Comparison of ENCODE assay signal across 9 cellular contexts in the genomic region with DNA sequence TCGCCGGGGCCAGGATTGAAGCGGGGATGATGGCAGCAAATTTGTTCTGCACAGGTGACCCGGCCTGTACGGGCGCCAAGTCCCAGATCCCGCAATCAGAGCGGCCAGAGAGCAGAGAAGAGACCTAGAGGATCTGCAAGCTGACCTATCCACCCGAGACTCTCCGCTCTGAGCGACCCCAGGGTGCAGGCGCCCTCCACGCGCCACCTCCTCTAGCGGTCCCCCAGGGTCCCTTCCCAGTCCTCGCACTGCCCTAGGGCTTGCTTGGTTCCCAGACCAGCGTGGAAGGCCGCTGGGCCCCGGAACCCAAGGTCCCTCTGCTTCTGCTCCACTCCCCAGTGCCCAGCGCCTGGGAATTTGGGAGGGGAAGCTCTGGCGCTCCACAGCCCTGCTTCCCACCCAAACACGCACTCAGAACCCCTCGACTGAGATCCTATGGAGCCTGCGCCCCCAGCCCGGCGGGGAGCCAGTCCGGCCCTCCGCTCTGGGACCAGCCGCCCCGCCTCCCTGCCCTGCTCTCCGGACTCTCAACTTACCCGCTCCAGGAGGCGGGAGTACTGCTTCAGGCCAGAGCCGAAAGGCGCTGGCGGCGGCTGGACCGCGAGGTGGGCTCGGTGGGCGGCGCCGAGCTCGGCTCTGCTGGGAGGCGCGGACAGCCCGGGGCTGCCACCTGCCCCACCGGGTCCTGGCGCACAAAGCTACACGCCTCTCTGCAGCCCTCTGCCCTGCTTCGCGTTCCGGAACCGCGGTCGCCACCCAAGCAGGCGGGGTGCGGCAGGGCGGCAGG. TPM values are rescaled to one million over a fixed set of nuclear protein-coding genes. Genes with fewer than 3 reads are reported as not detected.
DNase-seq lines count a peak whose midpoint lies in the region; ATAC-seq and TF ChIP-seq lines count a peak whose summit lies in the region.
"Had no signal": no experiment of that assay in that cellular context is flagged by ENCODE, and none has a peak within 500 bp of the region (broad histone marks: within the 10 kb centered on the region; RNA-seq: fewer than 3 reads in every experiment).

No MANE protein-coding gene starts in this region.

- 9% methylated on average over 29 of the region's 59 CpGs for WGBS in mammary epithelial cell (ENCODE audit: low coverage, missing lambda C conversion rate)

- H3K27ac ChIP-seq in BLaER1 treated with 17β-estradiol and CSF1 and Interleukin-3, amounts not matched to agents 10 nM and 100 nM: no peak overlapping the region
- H3K27ac ChIP-seq in mammary epithelial cell (ENCODE audit: insufficient read depth, low read depth, low read length): no peak overlapping the region

- dilution Hi-C loops in mammary epithelial cell (cut with HindIII; ENCODE audit: low sequenced_read_pairs): no loop called here

- H3K4me1 ChIP-seq in BLaER1 treated with 17β-estradiol and CSF1 and Interleukin-3, amounts not matched to agents 10 nM and 100 nM: peaks cover 16 to 25% (median 23%) of the 10 kb centered on the region in 10 experiments; a peak in 19 of 20 replicates
- peaks cover 18% of the 10 kb centered on the region for H3K4me1 ChIP-seq in mammary epithelial cell (ENCODE audit: insufficient read depth, low read length)

- BruUV-seq in mammary epithelial cell (replicated peaks; lab: Mats Ljungman, UMichigan): no TSS peak

- H3K79me2 ChIP-seq in mammary epithelial cell (ENCODE audit: insufficient read depth, low read length): no peaks in the 10 kb centered on the region

- H3K9me3 Mint-ChIP-seq in naive B cell: peaks cover 0 to 5% (median 1%) of the 10 kb centered on the region in 7 donors

- H3K4me3 Mint-ChIP-seq in naive B cell: peak overlapping the region; percentile 29 to 80 (median 66)

- intact Hi-C loops in mammary epithelial cell (cut with micrococcal nuclease): no loop called here

- peak overlapping the region; percentile 12 for H2AFZ ChIP-seq in mammary epithelial cell (ENCODE audit: low read depth, low read length)

- CTCF ChIA-PET in mammary epithelial cell (lab: Charles Lee; ENCODE audit: low non-redundant PET): no interaction called here

- peak overlapping the region in 1 of 6 donors; percentile 18 for H3K27ac Mint-ChIP-seq in naive B cell

- no peaks in the 10 kb centered on the region for H3K36me3 ChIP-seq in BLaER1 treated with 17β-estradiol and CSF1 and Interleukin-3, amounts not matched to agents 10 nM and 100 nM
- H3K36me3 ChIP-seq in mammary epithelial cell (ENCODE audit: insufficient read depth, low read length): no peaks in the 10 kb centered on the region

- no peaks in the 10 kb centered on the region for H3K36me3 Mint-ChIP-seq in naive B cell

- no peak for TF ChIP-seq CTCF in mammary epithelial cell (conservative IDR thresholded peaks at IDR 0.05 in 1 of 2, IDR thresholded peaks at IDR 0.05 in 1 of 2; ENCODE audit: extremely low read depth in 1 of 2, insufficient read depth in 1 of 2, low read depth in 1 of 2, low read length in 2 of 2)

- ATAC-seq in naive B cell (ENCODE audit: low read depth in 2 of 2) (no peak), HG03571 (IDR thresholded peaks at IDR 0.05; ENCODE audit: unreplicated experiment) (no peak), GM21723 (IDR thresholded peaks at IDR 0.05; ENCODE audit: unreplicated experiment) (no peak)

- peak overlapping the region in 7 of 10 experiments; percentile 10 to 55 (median 43); a peak in 12 of 20 replicates for H3K4me3 ChIP-seq in BLaER1 treated with 17β-estradiol and CSF1 and Interleukin-3, amounts not matched to agents 10 nM and 100 nM
- peak overlapping the region in 2 of 3 experiments; percentile 18 to 29 for H3K4me3 ChIP-seq in mammary epithelial cell (replicated peaks in 1 of 3; ENCODE audit: insufficient read depth in 1 of 3, low read depth in 2 of 3, low read length in 3 of 3)

- DNase-seq in HT-29 (ENCODE audit: low spot score) (peak; percentile 72), mammary epithelial cell (no peak), naive B cell (no peak)
- DNase-seq in activated CD4-positive, CD25-positive, alpha-beta regulatory T cell (lab: John Stamatoyannopoulos, UW): no peak
- no peak for DNase-seq in NK-92 treated with Interleukin-12 subunit alpha and Interleukin-12 subunit beta, amount 100 ng/mL, for 24 hours (lab: John Stamatoyannopoulos, UW)

- peaks cover 100% of the 10 kb centered on the region in 11 experiments for H3K27me3 ChIP-seq in BLaER1 treated with 17β-estradiol and CSF1 and Interleukin-3, amounts not matched to agents 10 nM and 100 nM
- H3K27me3 ChIP-seq in mammary epithelial cell (ENCODE audit: insufficient read depth, low read length): peaks cover 80% of the 10 kb centered on the region

- peaks cover 58 to 93% (median 81%) of the 10 kb centered on the region in 3 donors for H3K27me3 Mint-ChIP-seq in naive B cell

- in situ Hi-C loops in mammary epithelial cell (cut with MboI; ENCODE audit: low sequenced_read_pairs in 2 of 2): loop anchor here in 1 of 2 donors (25.0 kb wide), 1 partner anchor 901 kb away; no protein-coding TSS in a partner anchor

- peaks cover 55 to 76% (median 74%) of the 10 kb centered on the region in 3 donors for H3K4me1 Mint-ChIP-seq in naive B cell

- H3K4me2 ChIP-seq in BLaER1 treated with 17β-estradiol and CSF1 and Interleukin-3, amounts not matched to agents 10 nM and 100 nM: peak overlapping the region; percentile 46 to 94 (median 70); a peak in 21 of 22 replicates
- peak overlapping the region; percentile 74 for H3K4me2 ChIP-seq in mammary epithelial cell (ENCODE audit: insufficient read depth, low read depth, low read length)

- H3K9ac ChIP-seq in BLaER1 treated with 17β-estradiol and CSF1 and Interleukin-3, amounts not matched to agents 10 nM and 100 nM: peak overlapping the region in 1 of 11 experiments; percentile 26; a peak in 1 of 22 replicates
- no peak overlapping the region for H3K9ac ChIP-seq in mammary epithelial cell (ENCODE audit: insufficient read depth, low read length)

- H3K9me3 ChIP-seq in BLaER1 treated with 17β-estradiol and CSF1 and Interleukin-3, amounts not matched to agents 10 nM and 100 nM (replicated peaks in 1 of 11): peaks cover 21 to 35% (median 27%) of the 10 kb centered on the region in 11 experiments
- no peaks in the 10 kb centered on the region for H3K9me3 ChIP-seq in mammary epithelial cell (replicated peaks; ENCODE audit: insufficient read depth, low read length)

- H4K20me1 ChIP-seq in BLaER1 treated with 17β-estradiol and CSF1 and Interleukin-3, amounts not matched to agents 10 nM and 100 nM: peaks cover 0 to 79% (median 62%) of the 10 kb centered on the region in 11 experiments; a peak in 16 of 22 replicates
- H4K20me1 ChIP-seq in mammary epithelial cell (ENCODE audit: insufficient read depth, low read length): no peaks in the 10 kb centered on the region

RNA-seq across cellular contexts. Expression of gene SIX3, which starts 3.0 kb away (rescaled TPM):
- total RNA-seq in HT-29 (2014; rRNA removed; shearing (Covaris generic)): not detected in 2 replicates
- total RNA-seq in mammary epithelial cell: not detected
- polyA plus RNA-seq in mammary epithelial cell: not detected
- not detected for polyA minus RNA-seq in mammary epithelial cell
- polyA plus RNA-seq in naive B cell (ENCODE audit: low read depth in 6 of 6): not detected
- total RNA-seq: myocyte had no signal
